In genomic region chr4:146522862-146523205, GRCh38 we compare ENCODE assay signal across 8 cellular contexts. TPM values are rescaled to one million over a fixed set of nuclear protein-coding genes. Genes with fewer than 3 reads are reported as not detected.
A peak's percentile ranks its signal among the peaks of the same experiment; 100 is the strongest.
DNase-seq lines count a peak whose midpoint lies in the region; ATAC-seq and TF ChIP-seq lines count a peak whose summit lies in the region.

No MANE protein-coding gene starts in this region.

- intact Hi-C loops in heart left ventricle (cut with DNase I), result loop anchor here in 2 of 10 donors (10.0 kb wide), 2 partner anchors 178 to 428 kb away; no protein-coding TSS in a partner anchor

- POLR2A ChIA-PET in BJ (lab: Charles Lee), result no interaction called here

- H3K4me1 ChIP-seq in heart left ventricle (peaks cover 0 to 24% (median 18%) of the 10 kb centered on the region in 12 donors), skeletal muscle tissue (ENCODE audit: control insufficient read depth in 3 of 3, insufficient read depth in 3 of 3, low read length in 3 of 3) (peaks cover 11 to 18% (median 14%) of the 10 kb centered on the region in 3 donors)

- CTCF ChIA-PET in BJ (lab: Yijun Ruan, JAX), result interaction anchor here (1.0 kb wide), 1 partner anchor 13 kb away, joined by 3 read pairs; no protein-coding TSS in a partner anchor

- no peak for DNase-seq in BJ (ENCODE audit: low read depth)
- peak; percentile 9 for DNase-seq in SW480 (ENCODE audit: low spot score)
- DNase-seq in heart left ventricle, result no peak
- DNase-seq in NK-92 treated with Interleukin-12 subunit alpha and Interleukin-12 subunit beta, amount 100 ng/mL, for 24 hours (lab: John Stamatoyannopoulos, UW), result no peak
- DNase-seq in activated CD8-positive, alpha-beta memory T cell treated with anti-CD3 and anti-CD28 coated beads, Interleukin-2, amount 50 U/mL, for 4 hours, result no peak

- WGBS in heart left ventricle, 4 donors, result 0 to 3% (median 1%) methylated on average over 7 of the region's 7 CpGs

- H3K9ac ChIP-seq in skeletal muscle tissue (ENCODE audit: low read depth in 1 of 3, low read length in 3 of 3), result peak overlapping the region; percentile 89 to 95 (median 95)

- H3K9me3 ChIP-seq in heart left ventricle, result no peaks in the 10 kb centered on the region
- H3K9me3 ChIP-seq in skeletal muscle tissue (ENCODE audit: control insufficient read depth in 3 of 3, low read length in 3 of 3), result no peaks in the 10 kb centered on the region

- peak; percentile 6 for ATAC-seq in GM19324 (IDR thresholded peaks at IDR 0.05; ENCODE audit: low FRiP score, unreplicated experiment)
- ATAC-seq in HG03280 (IDR thresholded peaks at IDR 0.05; ENCODE audit: unreplicated experiment), result peak; percentile 7
- ATAC-seq in heart left ventricle, result no peak

- H3K27me3 ChIP-seq in BJ (ENCODE audit: control insufficient read depth, insufficient read depth, low read length) (no peaks in the 10 kb centered on the region), heart left ventricle (no peaks in the 10 kb centered on the region), skeletal muscle tissue (ENCODE audit: control insufficient read depth in 3 of 3, insufficient read depth in 3 of 3, low read length in 3 of 3) (no peaks in the 10 kb centered on the region)

- H3K4me3 ChIP-seq in BJ (ENCODE audit: low read depth, low read length) (peak overlapping the region; percentile 68), heart left ventricle (peak overlapping the region; percentile 66 to 99 (median 96)), skeletal muscle tissue (ENCODE audit: low read length in 3 of 3) (peak overlapping the region; percentile 91 to 98 (median 98))

- TF ChIP-seq CTCF in BJ (IDR thresholded peaks at IDR 0.05; ENCODE audit: insufficient read depth, low read depth, low read length) (no peak), heart left ventricle (IDR thresholded peaks at IDR 0.05) (no peak)

- no peak for TF ChIP-seq POLR2A in heart left ventricle (IDR thresholded peaks at IDR 0.05)

- H3K36me3 ChIP-seq in BJ (ENCODE audit: control insufficient read depth, insufficient read depth, low read length), result no peaks in the 10 kb centered on the region
- no peaks in the 10 kb centered on the region for H3K36me3 ChIP-seq in heart left ventricle
- no peaks in the 10 kb centered on the region for H3K36me3 ChIP-seq in skeletal muscle tissue (ENCODE audit: control insufficient read depth in 3 of 3, insufficient read depth in 3 of 3, low read length in 3 of 3)

- peak overlapping the region in 9 of 12 donors; percentile 71 to 90 (median 83) for H3K27ac ChIP-seq in heart left ventricle
- H3K27ac ChIP-seq in skeletal muscle tissue (ENCODE audit: low read depth, low read length), result peak overlapping the region; percentile 85

RNA-seq across cellular contexts. Expression of gene SLC10A7, which starts 1.1 kb away (rescaled TPM):
- polyA plus RNA-seq in BJ (2011; rRNA removed) (3.9 and 8.3 TPM in 2 replicates), heart left ventricle (1 to 10 TPM; 1.2 to 2.4 TPM)
- 5.3 and 5.8 TPM in 2 replicates for polyA minus RNA-seq in BJ (2011; rRNA and poly(A)+ RNA removed)
- total RNA-seq in heart left ventricle (1 to 10 TPM; 3.1 to 8.7 (median 3.3) TPM), skeletal muscle tissue (15.1 TPM)

Comparison
In these comparisons a context has a peak if more than half of its experiments do, and no peak if none do; other contexts are left out.
1. ATAC-seq: peak in GM19324 (single experiment) and HG03280 (single experiment); none in heart left ventricle (0 of 4).
2. Peak in every context shown above with its lines, with median percentiles within 50 percentile points of each other: H3K4me3 ChIP-seq.